9 cellular contexts compared by ENCODE assay signal in the genomic region with DNA sequence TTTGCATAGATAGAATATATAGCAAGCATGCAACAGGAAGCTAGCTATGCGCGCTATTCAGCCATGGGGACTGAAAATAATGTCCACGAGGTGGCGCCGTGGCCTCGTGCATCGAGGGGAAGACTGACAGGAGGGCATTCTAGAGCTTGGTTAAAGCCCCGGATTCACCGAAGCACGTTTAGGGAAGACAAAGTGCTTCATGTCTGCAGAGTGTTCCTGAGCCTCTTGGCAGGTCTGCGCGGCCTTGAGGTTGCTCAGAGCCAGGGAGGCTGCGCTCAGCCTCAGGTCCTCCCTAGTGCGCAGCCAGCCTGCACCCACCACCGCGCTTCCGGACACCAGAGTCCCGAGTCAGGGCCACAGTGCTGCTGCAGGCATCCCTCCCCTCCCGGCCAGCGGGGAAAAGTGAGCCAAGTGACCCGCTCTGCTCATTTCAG. TPM values are rescaled to one million over a fixed set of nuclear protein-coding genes. Genes with fewer than 3 reads are reported as not detected.
A peak's percentile ranks its signal among the peaks of the same experiment; 100 is the strongest.
DNase-seq lines count a peak whose midpoint lies in the region; ATAC-seq lines count a peak whose summit lies in the region.
"Had no signal": no experiment of that assay in that cellular context is flagged by ENCODE, and none has a peak within 500 bp of the region (broad histone marks: within the 10 kb centered on the region; RNA-seq: fewer than 3 reads in every experiment).

No MANE protein-coding gene starts in this region.

- no peak overlapping the region for H3K14ac ChIP-seq in trophoblast cell (ENCODE audit: low read length)

- no peak overlapping the region for H3K9ac ChIP-seq in trophoblast cell (ENCODE audit: low read length)

- H3K27ac ChIP-seq in trophoblast cell (ENCODE audit: low read depth, low read length): no peak overlapping the region

- peak overlapping the region; percentile 6 for H3K4me2 ChIP-seq in trophoblast cell (ENCODE audit: low read length)

- H3K23ac ChIP-seq in trophoblast cell (ENCODE audit: low read length): no peak overlapping the region

- no peak overlapping the region for H2AK5ac ChIP-seq in trophoblast cell (ENCODE audit: low read length)

- no peak overlapping the region for H3K18ac ChIP-seq in trophoblast cell (ENCODE audit: low read length)

- no peaks in the 10 kb centered on the region for H3K79me2 ChIP-seq in trophoblast cell (ENCODE audit: control insufficient read depth, insufficient read depth, low read length, poor library complexity)

- H2BK5ac ChIP-seq in trophoblast cell (ENCODE audit: low read depth, low read length, poor library complexity): no peak overlapping the region

- no peaks in the 10 kb centered on the region for H3K79me1 ChIP-seq in trophoblast cell (ENCODE audit: low read length)

- H3K4me1 ChIP-seq in trophoblast cell (ENCODE audit: control insufficient read depth in 1 of 2, insufficient read depth in 2 of 2, low read length in 2 of 2): peaks cover 2 to 3% of the 10 kb centered on the region in 2 experiments

- H3K36me3 ChIP-seq in trophoblast cell (ENCODE audit: control insufficient read depth in 1 of 2, insufficient read depth in 2 of 2, low read length in 2 of 2): no peaks in the 10 kb centered on the region

- ATAC-seq in HG02571 (IDR thresholded peaks at IDR 0.05; ENCODE audit: unreplicated experiment): no peak
- ATAC-seq: T-cell had no signal

- H4K8ac ChIP-seq in trophoblast cell (ENCODE audit: low read depth, low read length): peak overlapping the region; percentile 75

- H2AFZ ChIP-seq in trophoblast cell (ENCODE audit: insufficient read depth, low read length, poor library complexity): no peak overlapping the region

- no peak overlapping the region for H2BK12ac ChIP-seq in trophoblast cell (ENCODE audit: low read length)

- H3K9me3 ChIP-seq in trophoblast cell (ENCODE audit: insufficient read depth, low read depth, low read length): peaks cover 8% of the 10 kb centered on the region

- no peak overlapping the region for H3K4ac ChIP-seq in trophoblast cell (ENCODE audit: low read depth, low read length)

- DNase-seq in COLO668 (lab: John Stamatoyannopoulos, UW; ENCODE audit: unreplicated experiment) (peak; percentile 86), HCEC 1CT (peak; percentile 3), NCI-H2196 (lab: John Stamatoyannopoulos, UW; ENCODE audit: unreplicated experiment) (peak; percentile 76), germinal center (ENCODE audit: low spot score) (peak; percentile 25), trophoblast cell (peak in 1 of 2 donors; percentile 36), activated gamma-delta T cell treated with Interleukin-2 at 50 U/mL for 16 hours (no peak)
- DNase-seq in activated CD8-positive, alpha-beta memory T cell treated with anti-CD3 and anti-CD28 coated beads for 48 hours (ENCODE audit: low read depth in 2 of 3, low spot score in 2 of 3): peak; percentile 11 to 41 (median 14)

- H3K27me3 ChIP-seq in trophoblast cell (ENCODE audit: insufficient read depth, low read length): no peaks in the 10 kb centered on the region

- H4K12ac ChIP-seq in trophoblast cell (ENCODE audit: low read depth, low read length): peak overlapping the region; percentile 2

- no peak overlapping the region for H4K91ac ChIP-seq in trophoblast cell (ENCODE audit: low read depth, low read length)

- WGBS in trophoblast cell (ENCODE audit: extremely low coverage, insufficient coverage, insufficient read length): no CpG with 5 or more reads among the region's 21 CpGs

- H2BK120ac ChIP-seq in trophoblast cell (ENCODE audit: insufficient read depth, low read length, poor library complexity): no peak overlapping the region

- H3K4me3 ChIP-seq in trophoblast cell (ENCODE audit: low read depth, low read length): no peak overlapping the region

RNA-seq across cellular contexts. Expression of a gene that starts 24.6 kb away (rescaled TPM):
- 1.7 and 1.9 TPM in 2 replicates for polyA plus RNA-seq in trophoblast cell (2013)
